ENCODE assay signal across 8 cellular contexts in genomic region chr16:29248306-29248960, GRCh38.
DNase-seq lines count a peak whose midpoint lies in the region; ATAC-seq lines count a peak whose summit lies in the region.
"Not testable (repeated sequence)": the region's sequence is repeated elsewhere in the genome, so short reads cannot be mapped to it uniquely, and the experiment has no call there.

No MANE protein-coding gene starts in this region.

- peaks cover 0 to 11% (median 4%) of the 10 kb centered on the region in 8 donors for H3K9me3 Mint-ChIP-seq in CD4-positive, alpha-beta memory T cell
- H3K9me3 Mint-ChIP-seq in activated T-cell treated with anti-CD3 and anti-CD28 coated beads, Interleukin-2, amount 50 U/mL, for 72 hours; effector memory CD8-positive, alpha-beta T cell; immature natural killer cell: not testable (repeated sequence)

- peak overlapping the region in 6 of 8 donors; percentile 9 to 62 (median 20) for H3K4me3 Mint-ChIP-seq in CD4-positive, alpha-beta memory T cell
- H3K4me3 Mint-ChIP-seq in T-helper 17 cell; activated T-cell treated with anti-CD3 and anti-CD28 coated beads, Interleukin-2, amount 50 U/mL, for 72 hours: not testable (repeated sequence)
- peak overlapping the region; percentile 55 to 76 for H3K4me3 Mint-ChIP-seq in effector memory CD8-positive, alpha-beta T cell
- peak overlapping the region; percentile 74 to 93 (median 83) for H3K4me3 Mint-ChIP-seq in immature natural killer cell

- CTCF ChIA-PET in CD4-positive, alpha-beta memory T cell (lab: Charles Lee; ENCODE audit: partially characterized antibody): not testable (repeated sequence)

- not testable (repeated sequence) for H3K36me3 ChIP-seq in CD4-positive, alpha-beta memory T cell (ENCODE audit: insufficient read depth, low read length); mucosa of rectum (ENCODE audit: control insufficient read depth in 2 of 2, insufficient read depth in 2 of 2, low read length in 2 of 2); skeletal muscle tissue (ENCODE audit: control insufficient read depth in 3 of 3, insufficient read depth in 3 of 3, low read length in 3 of 3); aorta (ENCODE audit: control insufficient read depth in 1 of 2, insufficient read depth in 2 of 2, low read length in 1 of 2)

- intact Hi-C loops in CD4-positive, alpha-beta memory T cell (cut with micrococcal nuclease); aorta (cut with DNase I): not testable (repeated sequence)

- DNase-seq in CD4-positive, alpha-beta memory T cell: peak in 3 of 5 donors; percentile 8 to 21 (median 20)
- DNase-seq in T-helper 17 cell; activated T-cell treated with anti-CD3 and anti-CD28 coated beads, Interleukin-2, amount 50 U/mL, for 72 hours; aorta: not testable (repeated sequence)
- DNase-seq in effector memory CD8-positive, alpha-beta T cell: peak in 1 of 3 experiments; percentile 14
- peak; percentile 65 to 74 (median 70) for DNase-seq in immature natural killer cell

- not testable (repeated sequence) for H3K9me3 ChIP-seq in CD4-positive, alpha-beta memory T cell (ENCODE audit: control insufficient read depth in 1 of 2, low read length in 2 of 2); T-helper 17 cell (ENCODE audit: control insufficient read depth, low read length, poor library complexity, severe bottlenecking); mucosa of rectum (ENCODE audit: control insufficient read depth in 2 of 2, low read length in 2 of 2); skeletal muscle tissue (ENCODE audit: control insufficient read depth in 3 of 3, low read length in 3 of 3); aorta (ENCODE audit: control insufficient read depth, low read length)

- H3K9ac ChIP-seq in mucosa of rectum (ENCODE audit: low read depth in 1 of 2, low read length in 2 of 2); skeletal muscle tissue (ENCODE audit: low read depth in 1 of 3, low read length in 3 of 3): not testable (repeated sequence)

- H3K27me3 ChIP-seq in CD4-positive, alpha-beta memory T cell (ENCODE audit: insufficient read depth, low read length); mucosa of rectum (ENCODE audit: control insufficient read depth in 2 of 2, insufficient read depth in 2 of 2, low read length in 2 of 2); skeletal muscle tissue (ENCODE audit: control insufficient read depth in 3 of 3, insufficient read depth in 3 of 3, low read length in 3 of 3); aorta (ENCODE audit: control insufficient read depth in 1 of 2, insufficient read depth in 2 of 2, low read length in 1 of 2): not testable (repeated sequence)

- H3K4me1 Mint-ChIP-seq in CD4-positive, alpha-beta memory T cell: peaks cover 9 to 19% (median 11%) of the 10 kb centered on the region in 4 donors
- peaks cover 12% of the 10 kb centered on the region for H3K4me1 Mint-ChIP-seq in T-helper 17 cell
- peaks cover 23% of the 10 kb centered on the region for H3K4me1 Mint-ChIP-seq in activated T-cell treated with anti-CD3 and anti-CD28 coated beads, Interleukin-2, amount 50 U/mL, for 72 hours (ENCODE audit: low read depth)
- peaks cover 16 to 19% of the 10 kb centered on the region in 2 donors for H3K4me1 Mint-ChIP-seq in effector memory CD8-positive, alpha-beta T cell (ENCODE audit: low read depth in 2 of 2)
- H3K4me1 Mint-ChIP-seq in immature natural killer cell: peaks cover 36 to 48% of the 10 kb centered on the region in 2 donors

- H3K4me3 ChIP-seq in CD4-positive, alpha-beta memory T cell (ENCODE audit: low read length in 2 of 2); mucosa of rectum (ENCODE audit: low read length in 2 of 2); skeletal muscle tissue (ENCODE audit: low read length in 3 of 3); aorta (ENCODE audit: low read length in 2 of 2): not testable (repeated sequence)

- POLR2A ChIA-PET in CD4-positive, alpha-beta memory T cell (lab: Charles Lee; ENCODE audit: partially characterized antibody): not testable (repeated sequence)

- H3K36me3 Mint-ChIP-seq in CD4-positive, alpha-beta memory T cell: peaks cover 15 to 28% of the 10 kb centered on the region in 2 donors
- H3K36me3 Mint-ChIP-seq in T-helper 17 cell (ENCODE audit: low read depth); effector memory CD8-positive, alpha-beta T cell (ENCODE audit: insufficient read depth): not testable (repeated sequence)
- H3K36me3 Mint-ChIP-seq in activated T-cell treated with anti-CD3 and anti-CD28 coated beads, Interleukin-2, amount 50 U/mL, for 72 hours (ENCODE audit: insufficient read depth in 2 of 2): peaks cover 13 to 30% of the 10 kb centered on the region in 2 donors
- H3K36me3 Mint-ChIP-seq in immature natural killer cell: peaks cover 0 to 18% (median 0%) of the 10 kb centered on the region in 3 donors

- H3K4me1 ChIP-seq in CD4-positive, alpha-beta memory T cell (ENCODE audit: insufficient read depth, low read length); mucosa of rectum (ENCODE audit: control insufficient read depth in 2 of 2, insufficient read depth in 2 of 2, low read length in 2 of 2); skeletal muscle tissue (ENCODE audit: control insufficient read depth in 3 of 3, insufficient read depth in 3 of 3, low read length in 3 of 3); aorta (ENCODE audit: control insufficient read depth in 1 of 2, insufficient read depth in 2 of 2, low read length in 2 of 2): not testable (repeated sequence)

- peak overlapping the region; percentile 24 to 90 (median 66) for H3K27ac Mint-ChIP-seq in CD4-positive, alpha-beta memory T cell
- H3K27ac Mint-ChIP-seq in T-helper 17 cell (peak overlapping the region; percentile 77), immature natural killer cell (peak overlapping the region; percentile 97 to 100 (median 99))
- H3K27ac Mint-ChIP-seq in activated T-cell treated with anti-CD3 and anti-CD28 coated beads, Interleukin-2, amount 50 U/mL, for 72 hours: peak overlapping the region; percentile 49
- peak overlapping the region; percentile 87 to 92 for H3K27ac Mint-ChIP-seq in effector memory CD8-positive, alpha-beta T cell

- WGBS in aorta, 2 donors: 74 to 79% methylated on average over 18 to 20 of the region's 20 CpGs

- peak; percentile 52 for ATAC-seq in T-helper 17 cell
- peak; percentile 11 to 19 for ATAC-seq in activated T-cell treated with anti-CD3 and anti-CD28 coated beads, Interleukin-2, amount 50 U/mL, for 72 hours (replicated peaks in 1 of 2)
- peak; percentile 65 for ATAC-seq in effector memory CD8-positive, alpha-beta T cell (replicated peaks)
- ATAC-seq in aorta (ENCODE audit: low FRiP score): peak; percentile 48

- H3K27me3 Mint-ChIP-seq in CD4-positive, alpha-beta memory T cell; T-helper 17 cell; activated T-cell treated with anti-CD3 and anti-CD28 coated beads, Interleukin-2, amount 50 U/mL, for 72 hours (ENCODE audit: low read depth); effector memory CD8-positive, alpha-beta T cell: not testable (repeated sequence)
- H3K27me3 Mint-ChIP-seq in immature natural killer cell (ENCODE audit: low read depth in 3 of 3): peaks cover 6 to 11% (median 7%) of the 10 kb centered on the region in 3 donors

- not testable (repeated sequence) for H3K27ac ChIP-seq in CD4-positive, alpha-beta memory T cell (ENCODE audit: low read depth, low read length); aorta (ENCODE audit: low read depth in 1 of 2, low read length in 2 of 2)
- peak overlapping the region; percentile 20 to 58 for H3K27ac ChIP-seq in mucosa of rectum (ENCODE audit: low read depth in 2 of 2, low read length in 2 of 2)
- peak overlapping the region; percentile 40 for H3K27ac ChIP-seq in skeletal muscle tissue (ENCODE audit: low read depth, low read length)

Comparison
In these comparisons a context has a peak if more than half of its experiments do, and no peak if none do; other contexts are left out.
1. H3K27ac Mint-ChIP-seq: peak in every context shown above with its lines; median percentile 99 in immature natural killer cell; 90 in effector memory CD8-positive, alpha-beta T cell; 77 in T-helper 17 cell; 66 in CD4-positive, alpha-beta memory T cell; 49 in activated T-cell treated with anti-CD3 and anti-CD28 coated beads, Interleukin-2, amount 50 U/mL, for 72 hours.
2. ATAC-seq: peak in every context shown above with its lines; median percentile 65 in effector memory CD8-positive, alpha-beta T cell; 52 in T-helper 17 cell; 48 in aorta; 15 in activated T-cell treated with anti-CD3 and anti-CD28 coated beads, Interleukin-2, amount 50 U/mL, for 72 hours.